17 cellular contexts compared by ENCODE assay signal in genomic region chr2:25996844-25997243, GRCh38. TPM values are rescaled to one million over a fixed set of nuclear protein-coding genes. Genes with fewer than 3 reads are reported as not detected.
DNase-seq lines count a peak whose midpoint lies in the region; ATAC-seq and TF ChIP-seq lines count a peak whose summit lies in the region.
"Had no signal": no experiment of that assay in that cellular context is flagged by ENCODE, and none has a peak within 500 bp of the region (broad histone marks: within the 10 kb centered on the region; RNA-seq: fewer than 3 reads in every experiment).

No MANE protein-coding gene starts in this region.

- no peaks in the 10 kb centered on the region for H3K36me3 Mint-ChIP-seq in chondrocyte (ENCODE audit: low read depth)
- no peaks in the 10 kb centered on the region for H3K36me3 Mint-ChIP-seq in stimulated activated naive B cell treated with anti-CD40 and anti-IgM and Interleukin-4, amounts not matched to agents 10 μg/mL and 1 μg/mL and 100 μg/mL, for 72 hours

- peaks cover 37% of the 10 kb centered on the region for H3K4me1 Mint-ChIP-seq in chondrocyte (ENCODE audit: low read depth)
- H3K4me1 Mint-ChIP-seq in stimulated activated naive B cell treated with anti-CD40 and anti-IgM and Interleukin-4, amounts not matched to agents 10 μg/mL and 1 μg/mL and 100 μg/mL, for 72 hours: peaks cover 2 to 8% of the 10 kb centered on the region in 2 donors

- no peaks in the 10 kb centered on the region for H3K79me2 ChIP-seq in GM23248 (ENCODE audit: insufficient read depth)

- H3K27ac ChIP-seq in GM23248 (no peak overlapping the region), suprapubic skin (no peak overlapping the region)
- H3K27ac ChIP-seq: SJSA1 had no signal

- peak overlapping the region; percentile 37 for H3K27ac Mint-ChIP-seq in chondrocyte (ENCODE audit: unreplicated experiment)
- H3K27ac Mint-ChIP-seq in stimulated activated naive B cell treated with anti-CD40 and anti-IgM and Interleukin-4, amounts not matched to agents 10 μg/mL and 1 μg/mL and 100 μg/mL, for 72 hours: no peak overlapping the region
- H3K27ac Mint-ChIP-seq: B cell had no signal

- no peak overlapping the region for H3K9ac ChIP-seq in GM23248

- peak; percentile 31 for DNase-seq in GM23248
- DNase-seq in chondrocyte (ENCODE audit: low spot score): no peak
- DNase-seq in foreskin fibroblast: peak; percentile 41 to 64
- no peak for DNase-seq in stimulated activated naive B cell treated with anti-CD40 and anti-IgM and Interleukin-4, amounts not matched to agents 10 μg/mL and 1 μg/mL and 100 μg/mL, for 72 hours
- no peak for DNase-seq in suprapubic skin (ENCODE audit: low spot score in 2 of 2)
- no peak for DNase-seq in NCI-H2196 (lab: John Stamatoyannopoulos, UW; ENCODE audit: unreplicated experiment)
- DNase-seq: COR-L47, GDM1, Kasumi-1, MG63, NCI-H1048, NCI-H1436 treated with DMSO at 0.1 percent for 48 hours, NCI-H2029, NCI-H526 had no signal

- H3K27me3 Mint-ChIP-seq in chondrocyte (ENCODE audit: low read depth): no peaks in the 10 kb centered on the region
- H3K27me3 Mint-ChIP-seq in stimulated activated naive B cell treated with anti-CD40 and anti-IgM and Interleukin-4, amounts not matched to agents 10 μg/mL and 1 μg/mL and 100 μg/mL, for 72 hours: peaks cover 10 to 14% of the 10 kb centered on the region in 2 donors

- no peak for ATAC-seq in SK-N-SH treated with all-trans-retinoic acid at 6 μM for 48 hours
- no peak for ATAC-seq in stimulated activated naive B cell treated with anti-CD40 and anti-IgM and Interleukin-4, amounts not matched to agents 10 μg/mL and 1 μg/mL and 100 μg/mL, for 72 hours (replicated peaks)

- no peaks in the 10 kb centered on the region for H3K9me3 ChIP-seq in GM23248 (ENCODE audit: low read depth)
- no peaks in the 10 kb centered on the region for H3K9me3 ChIP-seq in suprapubic skin
- H3K9me3 ChIP-seq: SJSA1 had no signal

- no peak overlapping the region for H3K4me2 ChIP-seq in GM23248 (ENCODE audit: unreplicated experiment)

- no peak overlapping the region for H2AFZ ChIP-seq in GM23248

- H3K9me3 Mint-ChIP-seq in chondrocyte (ENCODE audit: low read depth): peaks cover 8% of the 10 kb centered on the region
- no peaks in the 10 kb centered on the region for H3K9me3 Mint-ChIP-seq in stimulated activated naive B cell treated with anti-CD40 and anti-IgM and Interleukin-4, amounts not matched to agents 10 μg/mL and 1 μg/mL and 100 μg/mL, for 72 hours

- in situ Hi-C loops in GM23248 (cut with MboI): no loop called here

- H3K36me3 ChIP-seq in GM23248 (ENCODE audit: low read depth) (no peaks in the 10 kb centered on the region), suprapubic skin (no peaks in the 10 kb centered on the region)
- H3K36me3 ChIP-seq: MG63, SJSA1 had no signal

- H3F3A ChIP-seq in GM23248 (ENCODE audit: insufficient read depth): peaks cover 21% of the 10 kb centered on the region

- no peak for TF ChIP-seq CTCF in chondrocyte (IDR thresholded peaks at IDR 0.05)
- TF ChIP-seq CTCF in foreskin fibroblast (IDR thresholded peaks at IDR 0.05; ENCODE audit: low read depth, low read length): no peak
- TF ChIP-seq CTCF in suprapubic skin (IDR thresholded peaks at IDR 0.05): no peak

- H3K4me3 ChIP-seq in GM23248 (no peak overlapping the region), foreskin fibroblast (ENCODE audit: low read depth in 1 of 2, low read length in 2 of 2) (no peak overlapping the region), suprapubic skin (no peak overlapping the region)
- H3K4me3 ChIP-seq: MG63, SJSA1 had no signal

- TF ChIP-seq EP300 in suprapubic skin (IDR thresholded peaks at IDR 0.05): no peak

- no peaks in the 10 kb centered on the region for H4K20me1 ChIP-seq in GM23248 (ENCODE audit: insufficient read depth)

- H3K4me1 ChIP-seq in GM23248 (ENCODE audit: insufficient read depth) (peaks cover 32% of the 10 kb centered on the region), suprapubic skin (peaks cover 37% of the 10 kb centered on the region)

- H3K27me3 ChIP-seq in GM23248 (replicated peaks; ENCODE audit: insufficient read depth) (no peaks in the 10 kb centered on the region), suprapubic skin (no peaks in the 10 kb centered on the region)
- H3K27me3 ChIP-seq: MG63, SJSA1 had no signal

- WGBS in GM23248 (ENCODE audit: low coverage in 1 of 2, low lambda C conversion rate in 2 of 2, missing lambda C conversion rate in 2 of 2), 2 experiments: 96 to 97% methylated on average over 1 of the region's 1 CpG
- WGBS in suprapubic skin: 91% methylated on average over 1 of the region's 1 CpG

- no peak for TF ChIP-seq POLR2A in suprapubic skin (IDR thresholded peaks at IDR 0.05)

- no peaks in the 10 kb centered on the region for H3K9me2 ChIP-seq in GM23248 (ENCODE audit: insufficient read depth)

- no peak overlapping the region for H3K4me3 Mint-ChIP-seq in chondrocyte (ENCODE audit: unreplicated experiment)
- no peak overlapping the region for H3K4me3 Mint-ChIP-seq in stimulated activated naive B cell treated with anti-CD40 and anti-IgM and Interleukin-4, amounts not matched to agents 10 μg/mL and 1 μg/mL and 100 μg/mL, for 72 hours
- H3K4me3 Mint-ChIP-seq: B cell had no signal

TF ChIP-seq in SK-N-SH treated with all-trans-retinoic acid at 6 μM for 48 hours, 23 proteins besides CTCF, POLR2A, EP300 and RAD21 (continues in another document):
- TF ChIP-seq TSHZ2 (CRISPR knock-in tag; IDR thresholded peaks at IDR 0.05): no peak
- TF ChIP-seq CSDC2 (CRISPR knock-in tag; IDR thresholded peaks at IDR 0.05): no peak
- no peak for TF ChIP-seq POU6F1 (CRISPR knock-in tag; IDR thresholded peaks at IDR 0.05; ENCODE audit: borderline replicate concordance, low read depth)
- TF ChIP-seq CREB5 (CRISPR knock-in tag; IDR thresholded peaks at IDR 0.05; ENCODE audit: low read depth): no peak
- TF ChIP-seq PPARA (CRISPR knock-in tag; IDR thresholded peaks at IDR 0.05; ENCODE audit: borderline replicate concordance): no peak
- TF ChIP-seq ZFP3 (CRISPR knock-in tag; IDR thresholded peaks at IDR 0.05): no peak
- TF ChIP-seq BACH2 (CRISPR knock-in tag; IDR thresholded peaks at IDR 0.05; ENCODE audit: borderline replicate concordance): no peak
- TF ChIP-seq ARNTL (CRISPR knock-in tag; IDR thresholded peaks at IDR 0.05; ENCODE audit: borderline replicate concordance, low read depth): no peak
- TF ChIP-seq TOX (CRISPR knock-in tag; IDR thresholded peaks at IDR 0.05; ENCODE audit: borderline replicate concordance): no peak
- TF ChIP-seq ZC3H10 (CRISPR knock-in tag; IDR thresholded peaks at IDR 0.05): no peak
- no peak for TF ChIP-seq ZNF70 (CRISPR knock-in tag; IDR thresholded peaks at IDR 0.05)

RNA-seq across cellular contexts. Expression of gene KIF3C, which starts 14.5 kb away (rescaled TPM):
- total RNA-seq in GM23248 (2014; rRNA removed; shearing (Covaris generic)): 7.2 and 18.2 TPM in 2 replicates
- 7.0 and 7.5 TPM in 2 replicates for polyA plus RNA-seq in GM23248 (2016; fragmentation: Nextera tagmentation; extraction: Ambion mirVana)
- total RNA-seq in chondrocyte (34.4 to 38.6 TPM (median 37.3 TPM) in 3 replicates), suprapubic skin (1 to 10 TPM; 3.2 to 5.8 (median 4.7) TPM)

RNA-seq across cellular contexts. Expression of gene RAB10, which starts 37.0 kb away (rescaled TPM):
- 86.7 and 97.4 TPM in 2 replicates for total RNA-seq in GM23248 (2014; rRNA removed; shearing (Covaris generic))
- 147 and 151 TPM in 2 replicates for polyA plus RNA-seq in GM23248 (2016; fragmentation: Nextera tagmentation; extraction: Ambion mirVana)
- total RNA-seq in chondrocyte (148 to 162 TPM (median 153 TPM) in 3 replicates), suprapubic skin (100 to 1,000 TPM; 145 to 171 (median 165) TPM)

Comparison
In these comparisons a context has a peak if more than half of its experiments do, and no peak if none do; other contexts are left out.
1. DNase-seq: peak in GM23248 (single experiment) and foreskin fibroblast (2 of 2); none in chondrocyte (single experiment), stimulated activated naive B cell treated with anti-CD40 and anti-IgM and Interleukin-4, amounts not matched to agents 10 μg/mL and 1 μg/mL and 100 μg/mL, for 72 hours (single experiment), suprapubic skin (0 of 2) and NCI-H2196 (single experiment).